Comparison of ENCODE assay signal across 16 cellular contexts in the genomic region with DNA sequence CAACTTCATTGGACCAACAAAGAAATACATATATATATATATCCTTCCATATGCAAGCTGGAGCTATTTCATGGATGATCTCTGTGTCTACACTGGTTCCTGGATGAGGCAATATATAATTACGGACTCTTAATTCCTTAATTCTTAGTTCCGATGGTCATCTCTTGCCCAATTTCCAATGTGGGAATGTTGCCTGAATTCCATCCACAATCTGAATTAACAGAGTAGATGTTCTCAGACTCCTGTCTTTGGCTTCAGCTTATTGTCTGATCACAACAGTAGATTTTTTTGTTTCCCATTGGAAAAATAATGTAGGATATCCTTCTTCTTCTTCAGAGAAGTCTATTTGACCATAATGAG.
DNase-seq lines count a peak whose midpoint lies in the region; ATAC-seq and TF ChIP-seq lines count a peak whose summit lies in the region.
"Had no signal": no experiment of that assay in that cellular context is flagged by ENCODE, and none has a peak within 500 bp of the region (broad histone marks: within the 10 kb centered on the region; RNA-seq: fewer than 3 reads in every experiment).

No MANE protein-coding gene starts in this region.

- TF ChIP-seq EP300 in gastroesophageal sphincter (IDR thresholded peaks at IDR 0.05): no peak
- no peak for TF ChIP-seq EP300 in suprapubic skin (IDR thresholded peaks at IDR 0.05)
- no peak for TF ChIP-seq EP300 in stomach (IDR thresholded peaks at IDR 0.05)

- H3K27ac ChIP-seq in SK-N-MC: peak overlapping the region; percentile 95
- no peak overlapping the region for H3K27ac ChIP-seq in gastroesophageal sphincter
- H3K27ac ChIP-seq in suprapubic skin: peak overlapping the region; percentile 72
- no peak overlapping the region for H3K27ac ChIP-seq in stomach
- H3K27ac ChIP-seq: BLaER1 treated with 17β-estradiol and CSF1 and Interleukin-3, amounts not matched to agents 10 nM and 100 nM had no signal

- no peak overlapping the region for H3K9ac ChIP-seq in SK-N-MC (ENCODE audit: insufficient read length)
- H3K9ac ChIP-seq: BLaER1 treated with 17β-estradiol and CSF1 and Interleukin-3, amounts not matched to agents 10 nM and 100 nM had no signal

- H3K4me1 ChIP-seq in gastroesophageal sphincter: no peaks in the 10 kb centered on the region
- no peaks in the 10 kb centered on the region for H3K4me1 ChIP-seq in suprapubic skin
- H3K4me1 ChIP-seq in stomach: peaks cover 0 to 12% (median 0%) of the 10 kb centered on the region in 4 donors
- H3K4me1 ChIP-seq: BLaER1 treated with 17β-estradiol and CSF1 and Interleukin-3, amounts not matched to agents 10 nM and 100 nM had no signal

- H3K9me3 ChIP-seq in SK-N-MC (ENCODE audit: low read depth, low read length) (no peaks in the 10 kb centered on the region), gastroesophageal sphincter (no peaks in the 10 kb centered on the region), suprapubic skin (no peaks in the 10 kb centered on the region), stomach (no peaks in the 10 kb centered on the region)
- H3K9me3 ChIP-seq: BLaER1 treated with 17β-estradiol and CSF1 and Interleukin-3, amounts not matched to agents 10 nM and 100 nM had no signal

- H3K27me3 ChIP-seq in gastroesophageal sphincter: no peaks in the 10 kb centered on the region
- H3K27me3 ChIP-seq in suprapubic skin: no peaks in the 10 kb centered on the region
- H3K27me3 ChIP-seq in stomach: no peaks in the 10 kb centered on the region
- H3K27me3 ChIP-seq: BLaER1 treated with 17β-estradiol and CSF1 and Interleukin-3, amounts not matched to agents 10 nM and 100 nM had no signal

- DNase-seq in GM03348 (ENCODE audit: low spot score) (peak; percentile 19), SK-N-MC (ENCODE audit: low read depth, low spot score) (no peak), suprapubic skin (ENCODE audit: low spot score in 2 of 2) (no peak), stomach (no peak), NCI-H774 (lab: John Stamatoyannopoulos, UW) (no peak)
- DNase-seq in stimulated activated CD4-positive, alpha-beta T cell treated with anti-CD3 and anti-CD28 coated beads, Interleukin-15, amount 100 ng/mL, for 24 hours: no peak
- DNase-seq: IMR-90, Kasumi-1, NCI-H187 treated with DMSO at 0.1 percent for 48 hours, NCI-H446, NCI-H748 treated with DMSO at 0.1 percent for 48 hours, SIG-M5 had no signal

- TF ChIP-seq POLR2A in gastroesophageal sphincter (IDR thresholded peaks at IDR 0.05): no peak
- no peak for TF ChIP-seq POLR2A in suprapubic skin (IDR thresholded peaks at IDR 0.05)
- no peak for TF ChIP-seq POLR2A in stomach (IDR thresholded peaks at IDR 0.05)

- H3K36me3 ChIP-seq in SK-N-MC (ENCODE audit: insufficient read depth, low read length) (no peaks in the 10 kb centered on the region), gastroesophageal sphincter (no peaks in the 10 kb centered on the region), suprapubic skin (no peaks in the 10 kb centered on the region), stomach (no peaks in the 10 kb centered on the region)
- H3K36me3 ChIP-seq: BLaER1 treated with 17β-estradiol and CSF1 and Interleukin-3, amounts not matched to agents 10 nM and 100 nM had no signal

- 67 to 83% methylated on average over 2 of the region's 2 CpGs for WGBS in gastroesophageal sphincter (ENCODE audit: low coverage in 1 of 2), 2 donors
- WGBS in suprapubic skin: 68% methylated on average over 2 of the region's 2 CpGs
- WGBS in stomach, 5 donors: 82 to 94% (median 91%) methylated on average over 2 of the region's 2 CpGs

- TF ChIP-seq CTCF in gastroesophageal sphincter (IDR thresholded peaks at IDR 0.05) (no peak), suprapubic skin (IDR thresholded peaks at IDR 0.05) (no peak), stomach (IDR thresholded peaks at IDR 0.05) (no peak)

- intact Hi-C loops in stomach (cut with DNase I; ENCODE audit: low total_unique reads): no loop called here

- peak; percentile 46 for ATAC-seq in gastroesophageal sphincter
- ATAC-seq: GM12878, HCT116 had no signal

- H3K4me3 ChIP-seq in SK-N-MC: peak overlapping the region; percentile 72
- H3K4me3 ChIP-seq in gastroesophageal sphincter: no peak overlapping the region
- no peak overlapping the region for H3K4me3 ChIP-seq in suprapubic skin
- no peak overlapping the region for H3K4me3 ChIP-seq in stomach
- H3K4me3 ChIP-seq: BLaER1 treated with 17β-estradiol and CSF1 and Interleukin-3, amounts not matched to agents 10 nM and 100 nM; GM12878 had no signal

Comparison
In these comparisons a context has a peak if more than half of its experiments do, and no peak if none do; other contexts are left out.
1. H3K27ac ChIP-seq: peak in SK-N-MC (single experiment) and suprapubic skin (single experiment); none in gastroesophageal sphincter (0 of 4) and stomach (0 of 5).